Comparison of ENCODE assay signal across 24 cellular contexts in the genomic region with DNA sequence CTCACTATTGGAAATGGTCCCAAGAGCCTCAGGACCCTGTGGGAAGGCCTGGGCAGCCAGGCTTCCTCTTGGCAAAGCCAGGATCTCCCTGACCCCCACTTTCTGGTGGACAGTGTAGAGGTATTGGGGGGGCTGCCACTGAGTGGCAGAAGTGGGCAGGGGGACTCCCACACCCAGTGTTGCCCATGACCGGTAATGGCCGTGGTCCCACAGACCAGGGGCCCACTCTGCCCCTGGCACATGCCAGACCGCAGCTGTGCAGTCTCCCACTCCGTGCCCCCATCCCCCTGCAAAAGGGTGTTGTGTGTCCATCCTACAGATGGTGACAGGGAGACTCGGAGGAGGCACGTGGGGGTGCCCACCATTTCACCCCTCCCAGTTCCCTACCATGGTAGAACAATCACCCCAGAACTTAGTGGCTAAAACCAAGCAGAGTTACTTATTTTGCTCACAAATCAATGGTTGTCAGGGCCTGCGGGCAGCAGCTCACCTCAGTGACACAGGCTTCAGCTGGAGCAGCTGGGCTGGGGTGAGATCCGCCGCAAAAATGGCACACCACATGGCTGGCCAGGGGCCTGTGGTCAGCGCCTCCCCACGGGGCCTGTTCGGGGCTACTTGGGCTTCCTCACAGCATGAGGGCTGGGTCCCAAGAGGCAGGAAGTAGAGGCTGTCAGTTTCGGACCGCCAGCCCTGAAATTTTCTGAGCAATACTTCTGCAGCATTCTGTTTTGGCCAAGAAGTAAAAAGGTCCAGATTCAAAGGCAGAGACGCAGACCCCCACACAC. TPM values are rescaled to one million over a fixed set of nuclear protein-coding genes. Genes with fewer than 3 reads are reported as not detected.
"Had no signal": no experiment of that assay in that cellular context is flagged by ENCODE, and none has a peak within 500 bp of the region (broad histone marks: within the 10 kb centered on the region; RNA-seq: fewer than 3 reads in every experiment).

No MANE protein-coding gene starts in this region.

- H3K4me3 ChIP-seq: breast epithelium, SJCRH30 had no signal

- H3K4me1 ChIP-seq: breast epithelium, SJCRH30 had no signal

- ATAC-seq: activated CD8-positive, alpha-beta T cell treated with anti-CD3 and anti-CD28 coated beads, Interleukin-2, amount 10 ng/mL, durations not matched to agents 7 days and 5 days; WTC11 had no signal

- H3K27me3 ChIP-seq: breast epithelium, SJCRH30 had no signal

- DNase-seq: activated CD4-positive, alpha-beta T cell treated with anti-CD3 and anti-CD28 coated beads for 48 hours; activated CD4-positive, alpha-beta T cell treated with anti-CD3 and anti-CD28 coated beads, Interleukin-2, amount 50 U/mL, for 4 hours; activated CD4-positive, CD25-positive, alpha-beta regulatory T cell treated with anti-CD3 and anti-CD28 coated beads, Interleukin-2, amount 50 U/mL, for 72 hours; activated CD8-positive, alpha-beta memory T cell treated with anti-CD3 and anti-CD28 coated beads, Interleukin-2, amount 50 U/mL, for 48 hours; activated CD8-positive, alpha-beta T cell treated with anti-CD3 and anti-CD28 coated beads, Interleukin-2, amount 10 ng/mL, durations not matched to agents 7 days and 5 days; activated effector memory CD4-positive, alpha-beta T cell treated with Interleukin-2 at 50 U/mL for 16 hours; activated naive CD4-positive, alpha-beta T cell; activated T-cell treated with anti-CD3 and anti-CD28 coated beads, Interleukin-2, amount 50 U/mL, for 24 hours; central memory CD4-positive, alpha-beta T cell; KG1; NCI-H1092 treated with DMSO at 0.1 percent for 48 hours; NCI-H1417 treated with DMSO at 0.1 percent for 48 hours; NCI-H1694; NCI-H2029; NCI-H345; NCI-H510A; NCI-H526 treated with DMSO at 0.1 percent for 48 hours; NCI-H82; NK-92 treated with Interleukin-12 subunit alpha and Interleukin-12 subunit beta, amount 100 ng/mL, for 24 hours; SJCRH30 had no signal

- FAIRE-seq: RCC 7860 had no signal

- H3K36me3 ChIP-seq: breast epithelium, SJCRH30 had no signal

- H3K27ac ChIP-seq: breast epithelium, SJCRH30 had no signal

- H3K9me3 ChIP-seq: breast epithelium, SJCRH30 had no signal

RNA-seq across cellular contexts. Expression of a gene that starts 59.0 kb away (rescaled TPM):
- total RNA-seq: MCF 10A, SJCRH30 had no signal
